Comparison of ENCODE assay signal across 1 cellular context in genomic region chr1:24566266-24566867, GRCh38.
TF ChIP-seq lines count a peak whose summit lies in the region.

No MANE protein-coding gene starts in this region.

TF ChIP-seq in SK-N-SH, 30 proteins besides CTCF, POLR2A, EP300 and RAD21 (continued from another document):
- TF ChIP-seq REST (IDR thresholded peaks at IDR 0.05; ENCODE audit: low read depth, low read length), result no peak
- no peak for TF ChIP-seq POLR2AphosphoS5 (IDR thresholded peaks at IDR 0.05; ENCODE audit: low read depth, low read length)
- TF ChIP-seq FOSL2 (IDR thresholded peaks at IDR 0.05; ENCODE audit: borderline replicate concordance, low read depth), result no peak
- no peak for TF ChIP-seq RXRA (IDR thresholded peaks at IDR 0.05; ENCODE audit: borderline replicate concordance, low read depth)
- TF ChIP-seq MEF2A (IDR thresholded peaks at IDR 0.05; ENCODE audit: borderline replicate concordance, low read depth), result no peak
- TF ChIP-seq PBX3 (IDR thresholded peaks at IDR 0.05), result no peak
- TF ChIP-seq EZH2phosphoT487 (IDR thresholded peaks at IDR 0.05; ENCODE audit: borderline replicate concordance, low read depth), result no peak
- TF ChIP-seq GATA2 (CRISPR knock-in tag; IDR thresholded peaks at IDR 0.05), result no peak
